1 cellular context compared by ENCODE assay signal in genomic region chr18:57819119-57819518, GRCh38.
TF ChIP-seq lines count a peak whose summit lies in the region.

No MANE protein-coding gene starts in this region.

TF ChIP-seq in IMR-90, 13 proteins besides CTCF, POLR2A, EP300 and RAD21 (continued from another document):
- TF ChIP-seq ELK1 (IDR thresholded peaks at IDR 0.05; ENCODE audit: borderline replicate concordance, low read depth, low read length) (no peak), BHLHE40 (IDR thresholded peaks at IDR 0.05; ENCODE audit: low read depth, low read length) (no peak), RFX5 (IDR thresholded peaks at IDR 0.05; ENCODE audit: low read depth, low read length) (no peak), CHD1 (IDR thresholded peaks at IDR 0.05; ENCODE audit: low read depth, low read length) (no peak), FOS (IDR thresholded peaks at IDR 0.05; ENCODE audit: low read depth, low read length) (no peak), NFE2L2 (IDR thresholded peaks at IDR 0.05; ENCODE audit: low read depth, low read length) (no peak), MXI1 (IDR thresholded peaks at IDR 0.05; ENCODE audit: borderline replicate concordance, low read depth, low read length) (no peak), CEBPB (IDR thresholded peaks at IDR 0.05; ENCODE audit: low read depth, low read length) (no peak), MAZ (IDR thresholded peaks at IDR 0.05; ENCODE audit: borderline replicate concordance, low read depth, low read length) (no peak), RCOR1 (IDR thresholded peaks at IDR 0.05; ENCODE audit: insufficient replicate concordance, low read length) (no peak), MAFK (IDR thresholded peaks at IDR 0.05; ENCODE audit: low read depth, low read length) (no peak)
TF ChIP-seq in IMR-90: peak in this region for 0.
